Comparison of ENCODE assay signal across 8 cellular contexts in genomic region chr3:133662256-133662773, GRCh38. TPM values are rescaled to one million over a fixed set of nuclear protein-coding genes. Genes with fewer than 3 reads are reported as not detected.
A peak's percentile ranks its signal among the peaks of the same experiment; 100 is the strongest.
DNase-seq lines count a peak whose midpoint lies in the region; ATAC-seq and TF ChIP-seq lines count a peak whose summit lies in the region.

No MANE protein-coding gene starts in this region.

- H4K91ac ChIP-seq in IMR-90 (ENCODE audit: insufficient read depth, low read depth, low read length) = peak overlapping the region; percentile 1; the same call in 1 of the 2 replicates

- peaks cover 3% of the 10 kb centered on the region; the same call in 1 of the 2 replicates for H3K9me1 ChIP-seq in IMR-90 (ENCODE audit: insufficient read depth, low read length)

- H3K4me3 Mint-ChIP-seq in memory B cell = peak overlapping the region; percentile 87

- TF ChIP-seq POLR2A in IMR-90 (IDR thresholded peaks at IDR 0.05; ENCODE audit: low read depth, low read length) = no peak
- no peak for TF ChIP-seq POLR2A in testis (IDR thresholded peaks at IDR 0.05)

- peak overlapping the region; percentile 75 for H2BK5ac ChIP-seq in IMR-90 (ENCODE audit: low read depth, low read length, poor library complexity, severe bottlenecking)

- peak overlapping the region; percentile 38 for H2AK5ac ChIP-seq in IMR-90 (ENCODE audit: low read depth, low read length)

- in situ Hi-C loops in IMR-90 (cut with MboI; ENCODE audit: low sequenced_read_pairs) = no loop called here

- intact Hi-C loops in IMR-90 (cut with micrococcal nuclease) (loop anchor here (1.0 to 5.0 kb wide), 2 partner anchors 143 to 825 kb away; partner anchors contain the start of genes ANAPC13, CEP63 and SRPRB), testis (cut with DNase I; ENCODE audit: low total_unique reads) (no loop called here)

- H3K4me1 Mint-ChIP-seq in memory B cell = peaks cover 27% of the 10 kb centered on the region

- H3K9ac ChIP-seq in IMR-90 (ENCODE audit: low read depth, low read length) (peak overlapping the region; percentile 84), SK-N-MC (ENCODE audit: insufficient read length) (peak overlapping the region; percentile 98)

- POLR2A ChIA-PET in IMR-90 (lab: Charles Lee; ENCODE audit: unreplicated experiment) = no interaction called here

- H3K4me1 ChIP-seq in IMR-90 (ENCODE audit: control insufficient read depth, insufficient read depth, low read length) (no peaks in the 10 kb centered on the region; the same call in 1 of the 2 replicates), ectodermal cell (ENCODE audit: control insufficient read depth, insufficient read depth, low read length) (peaks cover 12% of the 10 kb centered on the region), testis (no peaks in the 10 kb centered on the region)

- peak overlapping the region; percentile 92 for H2AK9ac ChIP-seq in IMR-90 (replicated peaks; ENCODE audit: low read depth, low read length, poor library complexity)

- peak overlapping the region; percentile 74 for H3K23ac ChIP-seq in IMR-90 (ENCODE audit: low read depth, low read length)

- peak overlapping the region; percentile 45; the same call in 1 of the 2 replicates for H3K56ac ChIP-seq in IMR-90 (ENCODE audit: extremely low read depth, insufficient read depth, low read length)

- H3K9me3 ChIP-seq in IMR-90 (ENCODE audit: control insufficient read depth, insufficient read depth, low read length) (no peaks in the 10 kb centered on the region), SK-N-MC (ENCODE audit: low read depth, low read length) (no peaks in the 10 kb centered on the region), ectodermal cell (ENCODE audit: control insufficient read depth, low read length) (no peaks in the 10 kb centered on the region), testis (no peaks in the 10 kb centered on the region)

- H3K4me3 ChIP-seq in IMR-90 (ENCODE audit: insufficient read depth, low read depth, low read length) (peak overlapping the region; percentile 91), SK-N-MC (peak overlapping the region; percentile 85), ectodermal cell (ENCODE audit: insufficient read depth, low read depth, low read length) (peak overlapping the region; percentile 98), testis (peak overlapping the region; percentile 70 to 88)

- CTCF ChIA-PET in IMR-90 (lab: Yijun Ruan, JAX) = interaction anchor here (0.7 kb wide), 1 partner anchor 1035 kb away, joined by 5 read pairs; no protein-coding TSS in a partner anchor

- H3K36me3 Mint-ChIP-seq in memory B cell = peaks cover 5% of the 10 kb centered on the region

- no peaks in the 10 kb centered on the region for H4K20me1 ChIP-seq in IMR-90 (ENCODE audit: insufficient read depth, low read length)

- no peak overlapping the region for H3K18ac ChIP-seq in IMR-90 (ENCODE audit: low read depth, low read length)

- H3K9me3 Mint-ChIP-seq in memory B cell = no peaks in the 10 kb centered on the region

- peak overlapping the region; percentile 25 to 87 for H4K8ac ChIP-seq in IMR-90 (ENCODE audit: low read depth in 2 of 2, low read length in 2 of 2)

- ATAC-seq in GM21528 (IDR thresholded peaks at IDR 0.05; ENCODE audit: low FRiP score, unreplicated experiment) (peak; percentile 54), IMR-90 (ENCODE audit: low read depth) (peak; percentile 25), memory B cell (ENCODE audit: low read depth) (peak; percentile 31)

- H3K4ac ChIP-seq in IMR-90 (ENCODE audit: low read depth, low read length) = peak overlapping the region; percentile 73

- peak overlapping the region; percentile 48; the same call in 1 of the 2 replicates for H2BK20ac ChIP-seq in IMR-90 (ENCODE audit: low read depth, low read length)

- H2AFZ ChIP-seq in IMR-90 (replicated peaks; ENCODE audit: low read length, poor library complexity) = peak overlapping the region; percentile 96

- dilution Hi-C loops in IMR-90 (cut with HindIII; ENCODE audit: low sequenced_read_pairs, unreplicated experiment) = no loop called here

- no peak overlapping the region for H2BK15ac ChIP-seq in IMR-90 (ENCODE audit: low read depth, low read length)

- WGBS in IMR-90 (ENCODE audit: extremely low coverage in 2 of 2, insufficient read length in 1 of 2), 2 experiments = no CpG with 5 or more reads among the region's 10 CpGs
- WGBS in ectodermal cell, 2 experiments = 25 to 34% methylated on average over 8 to 9 of the region's 10 CpGs
- 12 to 14% methylated on average over 10 of the region's 10 CpGs for WGBS in testis, 2 donors

- peak overlapping the region; percentile 16 for H2BK120ac ChIP-seq in IMR-90 (ENCODE audit: low read depth, low read length)

- no peaks in the 10 kb centered on the region for H3K27me3 Mint-ChIP-seq in memory B cell

- H3K14ac ChIP-seq in IMR-90 (replicated peaks; ENCODE audit: low read depth, low read length) = peak overlapping the region; percentile 82

- H3K36me3 ChIP-seq in IMR-90 (ENCODE audit: control insufficient read depth, insufficient read depth, low read length) = no peaks in the 10 kb centered on the region; the same call in 1 of the 2 replicates
- H3K36me3 ChIP-seq in SK-N-MC (ENCODE audit: insufficient read depth, low read length) = peaks cover 28% of the 10 kb centered on the region
- H3K36me3 ChIP-seq in ectodermal cell (ENCODE audit: control insufficient read depth, insufficient read depth, low read length) = no peaks in the 10 kb centered on the region
- no peaks in the 10 kb centered on the region for H3K36me3 ChIP-seq in testis (ENCODE audit: low read depth, missing control alignments)

- TF ChIP-seq CTCF in IMR-90 (conservative IDR thresholded peaks at IDR 0.05; ENCODE audit: low read depth, low read length) (no peak), testis (IDR thresholded peaks at IDR 0.05) (no peak)

- TSS peak; percentile 90 for BruUV-seq in IMR-90 (replicated peaks; lab: Mats Ljungman, UMichigan)

- H3K27me3 ChIP-seq in IMR-90 (ENCODE audit: control insufficient read depth, insufficient read depth, low read length) = no peaks in the 10 kb centered on the region
- no peaks in the 10 kb centered on the region for H3K27me3 ChIP-seq in ectodermal cell (ENCODE audit: control insufficient read depth, insufficient read depth, low read length, poor library complexity, severe bottlenecking)
- H3K27me3 ChIP-seq in testis = no peaks in the 10 kb centered on the region

- H3K27ac ChIP-seq in IMR-90 (ENCODE audit: insufficient read depth, low read length) (peak overlapping the region; percentile 77), SK-N-MC (no peak overlapping the region), ectodermal cell (ENCODE audit: insufficient read depth, low read depth, low read length, poor library complexity, severe bottlenecking) (peak overlapping the region; percentile 65), testis (peak overlapping the region; percentile 63 to 69)

- H4K5ac ChIP-seq in IMR-90 (ENCODE audit: low read depth, low read length) = peak overlapping the region; percentile 74

- DNase-seq in GM03348 (ENCODE audit: low spot score) (peak; percentile 34), IMR-90 (peak; percentile 27), SK-N-MC (ENCODE audit: low read depth, low spot score) (no peak), memory B cell (ENCODE audit: low spot score in 2 of 2) (peak in 1 of 2 donors; percentile 12), testis (peak; percentile 23), activated gamma-delta T cell treated with Interleukin-2 at 50 U/mL for 16 hours (no peak)

- H3K4me2 ChIP-seq in IMR-90 (ENCODE audit: low read depth, low read length) = peak overlapping the region; percentile 99

- peaks cover 14 to 49% of the 10 kb centered on the region in 2 experiments for H3K79me1 ChIP-seq in IMR-90 (ENCODE audit: low read depth in 1 of 2, low read length in 2 of 2)

- peak overlapping the region; percentile 94 for H3K27ac Mint-ChIP-seq in memory B cell

- no peak for TF ChIP-seq RAD21 in IMR-90 (IDR thresholded peaks at IDR 0.05; ENCODE audit: low read length)

TF ChIP-seq in IMR-90, 13 proteins besides CTCF, POLR2A, EP300 and RAD21:
- TF ChIP-seq RFX5 (IDR thresholded peaks at IDR 0.05; ENCODE audit: low read depth, low read length) (no peak), CEBPB (IDR thresholded peaks at IDR 0.05; ENCODE audit: low read depth, low read length) (no peak), BHLHE40 (IDR thresholded peaks at IDR 0.05; ENCODE audit: low read depth, low read length) (no peak), CHD1 (IDR thresholded peaks at IDR 0.05; ENCODE audit: low read depth, low read length) (no peak), RCOR1 (IDR thresholded peaks at IDR 0.05; ENCODE audit: insufficient replicate concordance, low read length) (no peak), FOS (IDR thresholded peaks at IDR 0.05; ENCODE audit: low read depth, low read length) (no peak), ELK1 (IDR thresholded peaks at IDR 0.05; ENCODE audit: borderline replicate concordance, low read depth, low read length) (no peak), NFE2L2 (IDR thresholded peaks at IDR 0.05; ENCODE audit: low read depth, low read length) (no peak), MAZ (IDR thresholded peaks at IDR 0.05; ENCODE audit: borderline replicate concordance, low read depth, low read length) (no peak), MXI1 (IDR thresholded peaks at IDR 0.05; ENCODE audit: borderline replicate concordance, low read depth, low read length) (no peak)

RNA-seq across cellular contexts. Expression of gene TOPBP1, which starts 0.6 kb away (rescaled TPM):
- 50.0 and 50.5 TPM in 2 replicates for total RNA-seq in IMR-90 (2012; rRNA removed)
- 19.2 and 19.5 TPM in 2 replicates for polyA plus RNA-seq in IMR-90 (2012; rRNA removed)
- 2.3 and 4.7 TPM in 2 replicates for polyA plus RNA-seq in IMR-90 (2012; cell fraction: cytosol; rRNA removed)
- 8.2 and 48.1 TPM in 2 replicates for polyA plus RNA-seq in IMR-90 (2012; cell fraction: nucleus; rRNA removed; ENCODE audit: low replicate concordance)
- 47.1 TPM for polyA plus RNA-seq in ectodermal cell (2013, experiment 1 of 4)
- 47.8 TPM for polyA plus RNA-seq in ectodermal cell (2013, experiment 2 of 4)
- 35.4 TPM for polyA plus RNA-seq in ectodermal cell (2013, experiment 3 of 4)
- 40.6 TPM for polyA plus RNA-seq in ectodermal cell (2013, experiment 4 of 4)
- 10 to 100 TPM; 40.9 to 62.6 TPM for total RNA-seq in testis
- 51.7 TPM for polyA plus RNA-seq in testis (ENCODE audit: insufficient read depth, low read depth, low replicate concordance)

Comparison
In these comparisons a context has a peak if more than half of its experiments do, and no peak if none do; other contexts are left out.
1. DNase-seq: peak in GM03348 (single experiment), IMR-90 (single experiment) and testis (single experiment); none in SK-N-MC (single experiment) and activated gamma-delta T cell treated with Interleukin-2 at 50 U/mL for 16 hours (single experiment).
2. Peak in every context shown above with its lines, with median percentiles within 50 percentile points of each other: ATAC-seq and H3K4me3 ChIP-seq.